Comparison of ENCODE assay signal across 16 cellular contexts in the genomic region with DNA sequence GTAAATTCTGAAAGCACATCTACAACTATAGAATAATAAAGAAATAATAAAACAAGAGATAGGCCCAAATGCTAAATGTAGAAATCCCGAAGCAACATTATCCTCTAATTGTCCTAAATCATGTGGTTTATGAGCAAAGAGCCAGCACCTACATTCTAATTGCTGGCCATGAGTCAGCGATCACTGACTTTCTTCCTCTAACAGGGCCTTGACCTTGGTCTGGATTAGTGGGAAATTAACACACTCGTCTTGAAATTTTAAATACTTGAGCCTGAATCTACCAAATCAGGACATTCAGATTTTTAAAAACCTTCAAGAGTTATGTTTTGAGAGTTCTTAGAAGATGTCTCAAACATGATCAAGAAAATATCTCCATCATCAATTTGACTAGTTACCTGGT.
DNase-seq lines count a peak whose midpoint lies in the region; FAIRE-seq and TF ChIP-seq lines count a peak whose summit lies in the region.
"Had no signal": no experiment of that assay in that cellular context is flagged by ENCODE, and none has a peak within 500 bp of the region (broad histone marks: within the 10 kb centered on the region; RNA-seq: fewer than 3 reads in every experiment).

No MANE protein-coding gene starts in this region.

- H3K4me1 ChIP-seq in ACC112 (ENCODE audit: control insufficient read depth, insufficient read depth, low read length, unreplicated experiment) (peaks cover 77% of the 10 kb centered on the region), astrocyte (ENCODE audit: insufficient read depth, low read length) (peaks cover 49% of the 10 kb centered on the region), hepatocyte (ENCODE audit: insufficient read depth) (peaks cover 6% of the 10 kb centered on the region)

- no peak for TF ChIP-seq CTCF in astrocyte (IDR thresholded peaks at IDR 0.05; ENCODE audit: insufficient read depth, low read depth, low read length)
- no peak for TF ChIP-seq CTCF in hepatocyte (IDR thresholded peaks at IDR 0.05; ENCODE audit: poor library complexity)

- WGBS in hepatocyte (ENCODE audit: low lambda C conversion rate, missing lambda C conversion rate) = 66% methylated on average over 3 of the region's 3 CpGs

- peak overlapping the region; percentile 99 for H3K27ac Mint-ChIP-seq in astrocyte (ENCODE audit: unreplicated experiment)
- H3K27ac Mint-ChIP-seq: T-helper 17 cell had no signal

- H4K20me1 ChIP-seq in astrocyte (ENCODE audit: insufficient read depth, low read length) = no peaks in the 10 kb centered on the region
- no peaks in the 10 kb centered on the region for H4K20me1 ChIP-seq in hepatocyte (ENCODE audit: insufficient read depth, poor library complexity, severe bottlenecking)

- H3K4me1 Mint-ChIP-seq in astrocyte (ENCODE audit: low read depth, unreplicated experiment) = peaks cover 50% of the 10 kb centered on the region
- H3K4me1 Mint-ChIP-seq: T-helper 17 cell had no signal

- peak overlapping the region; percentile 19; the same call in 1 of the 2 replicates for H3K4me3 ChIP-seq in ACC112 (ENCODE audit: low read depth, low read length)
- no peak overlapping the region for H3K4me3 ChIP-seq in astrocyte (ENCODE audit: insufficient read depth, low read depth, low read length)
- no peak overlapping the region for H3K4me3 ChIP-seq in hepatocyte
- H3K4me3 ChIP-seq: ovary had no signal

- H3K9me3 ChIP-seq in astrocyte (ENCODE audit: insufficient read depth, low read depth, low read length) (no peaks in the 10 kb centered on the region), hepatocyte (ENCODE audit: low read depth) (no peaks in the 10 kb centered on the region)
- H3K9me3 ChIP-seq: ovary had no signal

- H3K79me2 ChIP-seq in ACC112 (ENCODE audit: control insufficient read depth, insufficient read depth, low read length, unreplicated experiment) (peaks cover 2% of the 10 kb centered on the region), astrocyte (ENCODE audit: insufficient read depth, low read length) (no peaks in the 10 kb centered on the region), hepatocyte (no peaks in the 10 kb centered on the region)

- no peak overlapping the region for H3K4me3 Mint-ChIP-seq in astrocyte (ENCODE audit: unreplicated experiment)
- H3K4me3 Mint-ChIP-seq: activated T-cell treated with anti-CD3 and anti-CD28 coated beads, Interleukin-2, amount 50 U/mL, for 4 hours; T-helper 17 cell had no signal

- H3K9ac ChIP-seq in astrocyte (ENCODE audit: low read length) = peak overlapping the region; percentile 73

- H3K27ac ChIP-seq in ACC112 (ENCODE audit: low read depth, low read length) (peak overlapping the region; percentile 99), astrocyte (ENCODE audit: low read depth, low read length) (peak overlapping the region; percentile 97), hepatocyte (peak overlapping the region; percentile 60)
- H3K27ac ChIP-seq: ovary had no signal

- no peak for TF ChIP-seq POLR2A in GM12892 (IDR thresholded peaks at IDR 0.05; ENCODE audit: low read depth, low read length)

- H3K36me3 ChIP-seq in ACC112 (ENCODE audit: insufficient read depth, low read length) (no peaks in the 10 kb centered on the region; the same call in 1 of the 2 replicates), astrocyte (ENCODE audit: insufficient read depth, low read length) (no peaks in the 10 kb centered on the region), hepatocyte (replicated peaks; ENCODE audit: insufficient read depth, low read depth) (no peaks in the 10 kb centered on the region)
- H3K36me3 ChIP-seq: ovary had no signal

- no peaks in the 10 kb centered on the region for H3K36me3 Mint-ChIP-seq in astrocyte (ENCODE audit: low read depth, unreplicated experiment)

- no peak overlapping the region for H2AFZ ChIP-seq in ACC112 (ENCODE audit: low read length, unreplicated experiment)
- no peak overlapping the region for H2AFZ ChIP-seq in astrocyte (ENCODE audit: low read depth, low read length)
- H2AFZ ChIP-seq in hepatocyte = no peak overlapping the region

- no peaks in the 10 kb centered on the region for H3K9me3 Mint-ChIP-seq in astrocyte (ENCODE audit: unreplicated experiment)

- no peaks in the 10 kb centered on the region for H3K9me2 ChIP-seq in hepatocyte (replicated peaks; ENCODE audit: insufficient read depth)

- H3K27me3 Mint-ChIP-seq in astrocyte (ENCODE audit: low read depth, unreplicated experiment) = no peaks in the 10 kb centered on the region
- H3K27me3 Mint-ChIP-seq: T-helper 17 cell had no signal

- no peaks in the 10 kb centered on the region for H3K27me3 ChIP-seq in ACC112 (ENCODE audit: insufficient read depth, low read length)
- H3K27me3 ChIP-seq in astrocyte (ENCODE audit: insufficient read depth, low read length) = no peaks in the 10 kb centered on the region
- no peaks in the 10 kb centered on the region for H3K27me3 ChIP-seq in hepatocyte
- H3K27me3 ChIP-seq: ovary had no signal

- DNase-seq in HT-29 (ENCODE audit: low spot score) (peak; percentile 40), astrocyte (ENCODE audit: low read depth) (peak; percentile 87), hepatocyte (ENCODE audit: low spot score) (peak; percentile 16), NCI-H2107 (lab: John Stamatoyannopoulos, UW) (no peak), NCI-H2171 treated with DMSO at 0.1 percent for 48 hours (lab: John Stamatoyannopoulos, UW) (no peak), GM12892 (ENCODE audit: insufficient read length) (no peak), HUDEP-2 (lab: John Stamatoyannopoulos, UW; ENCODE audit: unreplicated experiment in 76 of 76) (no peak)
- DNase-seq: activated CD4-positive, alpha-beta T cell treated with anti-CD3 and anti-CD28 coated beads for 4 hours; activated T-cell treated with anti-CD3 and anti-CD28 coated beads, Interleukin-2, amount 50 U/mL, for 4 hours; amygdala; KBM-7; OCI-M1; ovary; T-helper 17 cell had no signal

- H3K4me2 ChIP-seq in astrocyte (ENCODE audit: low read length) = peak overlapping the region; percentile 54
- peak overlapping the region; percentile 6 for H3K4me2 ChIP-seq in hepatocyte

- FAIRE-seq in astrocyte (lab: Jason Lieb, UNC) (no peak), GM12892 (lab: Jason Lieb, UNC) (no peak)
- FAIRE-seq: GM18507 had no signal

Comparison
In these comparisons a context has a peak if more than half of its experiments do, and no peak if none do; other contexts are left out.
1. DNase-seq: peak in HT-29 (single experiment), astrocyte (single experiment) and hepatocyte (single experiment); none in NCI-H2107 (single experiment), NCI-H2171 treated with DMSO at 0.1 percent for 48 hours (single experiment), GM12892 (single experiment) and HUDEP-2 (0 of 76).
2. Peak in every context shown above with its lines, with median percentiles within 50 percentile points of each other: H3K27ac ChIP-seq.